In genomic region chr2:176102309-176102866, GRCh38 we compare ENCODE assay signal across 1 cellular context.
TF ChIP-seq lines count a peak whose summit lies in the region.

No MANE protein-coding gene starts in this region.

TF ChIP-seq in K562, 482 proteins besides CTCF, POLR2A, EP300 and RAD21:
- TF ChIP-seq NFYB (IDR thresholded peaks at IDR 0.05; ENCODE audit: extremely low read depth, insufficient read length): no peak
- TF ChIP-seq NR2F6 (CRISPR knock-in tag; IDR thresholded peaks at IDR 0.05): no peak
- TF ChIP-seq HDAC1 (IDR thresholded peaks at IDR 0.05): no peak
- no peak for TF ChIP-seq PRMT5 (CRISPR knock-in tag; IDR thresholded peaks at IDR 0.05)
- TF ChIP-seq HMG20A (CRISPR knock-in tag; conservative IDR thresholded peaks at IDR 0.05): no peak
- TF ChIP-seq KLF16 (IDR thresholded peaks at IDR 0.05): no peak
- no peak for TF ChIP-seq MTF1 (CRISPR knock-in tag; IDR thresholded peaks at IDR 0.05; ENCODE audit: borderline replicate concordance)
